ENCODE assay signal across 21 cellular contexts in genomic region chr2:3418766-3419165, GRCh38.
"Had no signal": no experiment of that assay in that cellular context is flagged by ENCODE, and none has a peak within 500 bp of the region (broad histone marks: within the 10 kb centered on the region; RNA-seq: fewer than 3 reads in every experiment).

No MANE protein-coding gene starts in this region.

- H2AFZ ChIP-seq: parathyroid adenoma had no signal

- H3K4me2 ChIP-seq: smooth muscle cell had no signal

- H3K4me3 Mint-ChIP-seq: activated CD4-positive, alpha-beta T cell treated with anti-CD3 and anti-CD28 coated beads, Interleukin-2, amount 10 ng/mL, durations not matched to agents 7 days and 5 days; activated naive CD8-positive, alpha-beta T cell treated with anti-CD3 and anti-CD28 coated beads, Interleukin-2, amount 10 ng/mL, durations not matched to agents 7 days and 5 days; activated T-helper 1 cell treated with anti-CD3 and anti-CD28 coated beads, Interleukin-12 subunit alpha, Interleukin-12 subunit beta, Interleukin-2, Interleukin-4 antibody, amounts not matched to agents 30 ng/mL and 10 ng/mL and 1 ng/mL, durations not matched to agents 14 hours and 24 hours and 36 hours; stimulated activated memory B cell treated with anti-CD40 and anti-IgM and Interleukin-4, amounts not matched to agents 10 μg/mL and 1 μg/mL and 100 μg/mL, for 72 hours had no signal

- DNase-seq: activated CD4-positive, alpha-beta T cell treated with anti-CD3 and anti-CD28 coated beads, Interleukin-2, amount 10 ng/mL, durations not matched to agents 7 days and 5 days; activated CD8-positive, alpha-beta memory T cell treated with anti-CD3 and anti-CD28 coated beads for 24 hours; activated naive CD8-positive, alpha-beta T cell treated with anti-CD3 and anti-CD28 coated beads, Interleukin-2, amount 10 ng/mL, durations not matched to agents 7 days and 5 days; amygdala; body of pancreas; caudate nucleus; erythroblast; gastrocnemius medialis; head of caudate nucleus; kidney; stimulated activated CD4-positive, alpha-beta T cell treated with anti-CD3 and anti-CD28 coated beads, Interleukin-4, amount 100 ng/mL, for 24 hours; upper lobe of right lung had no signal

- H3K9me3 Mint-ChIP-seq: activated CD4-positive, alpha-beta T cell treated with anti-CD3 and anti-CD28 coated beads, Interleukin-2, amount 10 ng/mL, durations not matched to agents 7 days and 5 days; activated naive CD8-positive, alpha-beta T cell treated with anti-CD3 and anti-CD28 coated beads, Interleukin-2, amount 10 ng/mL, durations not matched to agents 7 days and 5 days; activated T-helper 1 cell treated with anti-CD3 and anti-CD28 coated beads, Interleukin-12 subunit alpha, Interleukin-12 subunit beta, Interleukin-2, Interleukin-4 antibody, amounts not matched to agents 30 ng/mL and 10 ng/mL and 1 ng/mL, durations not matched to agents 14 hours and 24 hours and 36 hours; stimulated activated memory B cell treated with anti-CD40 and anti-IgM and Interleukin-4, amounts not matched to agents 10 μg/mL and 1 μg/mL and 100 μg/mL, for 72 hours had no signal

- H3K27ac ChIP-seq: body of pancreas, gastrocnemius medialis, parathyroid adenoma, upper lobe of right lung had no signal

- H3K9me3 ChIP-seq: body of pancreas, gastrocnemius medialis, upper lobe of right lung had no signal

- ATAC-seq: activated CD4-positive, CD25-positive, alpha-beta regulatory T cell treated with anti-CD3 and anti-CD28 coated beads, Interleukin-2, amount 50 U/mL, for 24 hours; body of pancreas; gastrocnemius medialis; left lobe of liver; sciatic nerve; stimulated activated memory B cell treated with anti-CD40 and anti-IgM and Interleukin-4, amounts not matched to agents 10 μg/mL and 1 μg/mL and 100 μg/mL, for 72 hours; upper lobe of right lung had no signal

- H3K27ac Mint-ChIP-seq: activated CD4-positive, alpha-beta T cell treated with anti-CD3 and anti-CD28 coated beads, Interleukin-2, amount 10 ng/mL, durations not matched to agents 7 days and 5 days; activated naive CD8-positive, alpha-beta T cell treated with anti-CD3 and anti-CD28 coated beads, Interleukin-2, amount 10 ng/mL, durations not matched to agents 7 days and 5 days; activated T-helper 1 cell treated with anti-CD3 and anti-CD28 coated beads, Interleukin-12 subunit alpha, Interleukin-12 subunit beta, Interleukin-2, Interleukin-4 antibody, amounts not matched to agents 30 ng/mL and 10 ng/mL and 1 ng/mL, durations not matched to agents 14 hours and 24 hours and 36 hours; stimulated activated memory B cell treated with anti-CD40 and anti-IgM and Interleukin-4, amounts not matched to agents 10 μg/mL and 1 μg/mL and 100 μg/mL, for 72 hours had no signal

- H3K27me3 Mint-ChIP-seq: activated CD4-positive, alpha-beta T cell treated with anti-CD3 and anti-CD28 coated beads, Interleukin-2, amount 10 ng/mL, durations not matched to agents 7 days and 5 days; activated naive CD8-positive, alpha-beta T cell treated with anti-CD3 and anti-CD28 coated beads, Interleukin-2, amount 10 ng/mL, durations not matched to agents 7 days and 5 days; stimulated activated memory B cell treated with anti-CD40 and anti-IgM and Interleukin-4, amounts not matched to agents 10 μg/mL and 1 μg/mL and 100 μg/mL, for 72 hours had no signal

- H3K27me3 ChIP-seq: body of pancreas, gastrocnemius medialis, upper lobe of right lung had no signal

- FAIRE-seq: colon, endometrium, kidney had no signal

- H3K4me1 ChIP-seq: body of pancreas, gastrocnemius medialis, parathyroid adenoma, upper lobe of right lung had no signal

- H3K4me3 ChIP-seq: body of pancreas, gastrocnemius medialis, smooth muscle cell, upper lobe of right lung had no signal

- H3K9ac ChIP-seq: parathyroid adenoma had no signal
